In genomic region chr1:66281808-66282207, GRCh38 we compare ENCODE assay signal across 2 cellular contexts.
TF ChIP-seq lines count a peak whose summit lies in the region.

No MANE protein-coding gene starts in this region.

TF ChIP-seq in IMR-90, 13 proteins besides CTCF, POLR2A, EP300 and RAD21:
- TF ChIP-seq USF2 (IDR thresholded peaks at IDR 0.05; ENCODE audit: low read depth, low read length) (no peak), MAZ (IDR thresholded peaks at IDR 0.05; ENCODE audit: borderline replicate concordance, low read depth, low read length) (no peak), MAFK (IDR thresholded peaks at IDR 0.05; ENCODE audit: low read depth, low read length) (no peak), RFX5 (IDR thresholded peaks at IDR 0.05; ENCODE audit: low read depth, low read length) (no peak), RCOR1 (IDR thresholded peaks at IDR 0.05; ENCODE audit: insufficient replicate concordance, low read length) (no peak), SMC3 (IDR thresholded peaks at IDR 0.05; ENCODE audit: low read depth, low read length) (no peak), CHD1 (IDR thresholded peaks at IDR 0.05; ENCODE audit: low read depth, low read length) (no peak), BHLHE40 (IDR thresholded peaks at IDR 0.05; ENCODE audit: low read depth, low read length) (no peak), ELK1 (IDR thresholded peaks at IDR 0.05; ENCODE audit: borderline replicate concordance, low read depth, low read length) (no peak), CEBPB (IDR thresholded peaks at IDR 0.05; ENCODE audit: low read depth, low read length) (no peak), MXI1 (IDR thresholded peaks at IDR 0.05; ENCODE audit: borderline replicate concordance, low read depth, low read length) (no peak), FOS (IDR thresholded peaks at IDR 0.05; ENCODE audit: low read depth, low read length) (no peak), NFE2L2 (IDR thresholded peaks at IDR 0.05; ENCODE audit: low read depth, low read length) (no peak)

TF ChIP-seq in GM12878, 131 proteins besides CTCF, POLR2A, EP300 and RAD21:
- TF ChIP-seq E2F4 (IDR thresholded peaks at IDR 0.05; ENCODE audit: low read depth, low read length) = no peak
- TF ChIP-seq EZH2 (IDR thresholded peaks at IDR 0.05; ENCODE audit: borderline replicate concordance, control insufficient read depth, low read depth, low read length) = no peak
- no peak for TF ChIP-seq USF2 (IDR thresholded peaks at IDR 0.05; ENCODE audit: borderline replicate concordance, low read depth, low read length)
- TF ChIP-seq SMAD5 (IDR thresholded peaks at IDR 0.05; ENCODE audit: low read depth) = no peak
- no peak for TF ChIP-seq NR2C1 (IDR thresholded peaks at IDR 0.05)
- TF ChIP-seq ASH2L (IDR thresholded peaks at IDR 0.05; ENCODE audit: borderline replicate concordance, low read depth) = no peak
- TF ChIP-seq CUX1 (IDR thresholded peaks at IDR 0.05; ENCODE audit: insufficient replicate concordance, low read depth, low read length) = no peak
- TF ChIP-seq TCF12 (IDR thresholded peaks at IDR 0.05; ENCODE audit: low read depth, low read length) = no peak
- no peak for TF ChIP-seq CHD2 (IDR thresholded peaks at IDR 0.05; ENCODE audit: borderline replicate concordance, low read depth, low read length)
- TF ChIP-seq MEF2A (IDR thresholded peaks at IDR 0.05; ENCODE audit: insufficient read depth, low read depth, low read length) = no peak
- no peak for TF ChIP-seq HSF1 (IDR thresholded peaks at IDR 0.05; ENCODE audit: low read depth, low read length)
- no peak for TF ChIP-seq KAT2A (conservative IDR thresholded peaks at IDR 0.05; ENCODE audit: control insufficient read depth, low read depth, low read length)
TF ChIP-seq in GM12878: peak in this region for 0.
